8 cellular contexts compared by ENCODE assay signal in genomic region chr12:121214855-121215745, GRCh38. TPM values are rescaled to one million over a fixed set of nuclear protein-coding genes. Genes with fewer than 3 reads are reported as not detected.
DNase-seq lines count a peak whose midpoint lies in the region; ATAC-seq and TF ChIP-seq lines count a peak whose summit lies in the region.

No MANE protein-coding gene starts in this region.

- TF ChIP-seq CTCF in RWPE2 (IDR thresholded peaks at IDR 0.05; ENCODE audit: poor library complexity, severe bottlenecking) (no peak), omental fat pad (IDR thresholded peaks at IDR 0.05) (no peak)

- peak; percentile 89 for DNase-seq in GM04504 (ENCODE audit: low read depth)
- no peak for DNase-seq in RWPE2 (ENCODE audit: low spot score)
- DNase-seq in epithelial cell of prostate (ENCODE audit: low read depth, low spot score), result peak; percentile 73
- DNase-seq in omental fat pad (ENCODE audit: low spot score), result no peak
- DNase-seq in occipital lobe (lab: John Stamatoyannopoulos, UW), result no peak
- DNase-seq in middle frontal gyrus (ENCODE audit: extremely low spot score, low spot score), result no peak

- H3K36me3 ChIP-seq in RWPE2 (ENCODE audit: low read depth), result no peaks in the 10 kb centered on the region

- ATAC-seq in RWPE2 (ENCODE audit: low read depth) (peak; percentile 76), omental fat pad (ENCODE audit: low FRiP score) (peak; percentile 42), HG03571 (IDR thresholded peaks at IDR 0.05; ENCODE audit: unreplicated experiment) (no peak), HG03521 (IDR thresholded peaks at IDR 0.05; ENCODE audit: unreplicated experiment) (no peak)

- H3K9me3 ChIP-seq in RWPE2 (ENCODE audit: severe bottlenecking), result no peaks in the 10 kb centered on the region

- H3K27ac ChIP-seq in RWPE2 (ENCODE audit: poor library complexity, severe bottlenecking) (no peak overlapping the region), epithelial cell of prostate (peak overlapping the region; percentile 68)

- H3K4me1 ChIP-seq in RWPE2 (ENCODE audit: insufficient read depth, poor library complexity, severe bottlenecking), result peaks cover 8% of the 10 kb centered on the region

- no peak overlapping the region for H3K4me3 ChIP-seq in RWPE2 (ENCODE audit: severe bottlenecking)

- H3K27me3 ChIP-seq in RWPE2 (ENCODE audit: insufficient read depth, poor library complexity, severe bottlenecking), result no peaks in the 10 kb centered on the region

RNA-seq across cellular contexts. Expression of gene P2RX4, which starts 5.2 kb away (rescaled TPM):
- total RNA-seq in omental fat pad (100 to 1,000 TPM in 1 of 4 donors, 10 to 100 TPM in 3; 46.3 to 107 (median 65.3) TPM), occipital lobe (6.6 TPM)

Comparison
In these comparisons a context has a peak if more than half of its experiments do, and no peak if none do; other contexts are left out.
1. DNase-seq: peak in GM04504 (single experiment) and epithelial cell of prostate (single experiment); none in RWPE2 (single experiment), omental fat pad (single experiment), occipital lobe (single experiment) and middle frontal gyrus (single experiment).
2. ATAC-seq: peak in RWPE2 (single experiment) and omental fat pad (single experiment); none in HG03571 (single experiment) and HG03521 (single experiment).